ENCODE assay signal across 9 cellular contexts in genomic region chr2:15311201-15311882, GRCh38.
DNase-seq lines count a peak whose midpoint lies in the region; ATAC-seq and TF ChIP-seq lines count a peak whose summit lies in the region.
"Had no signal": no experiment of that assay in that cellular context is flagged by ENCODE, and none has a peak within 500 bp of the region (broad histone marks: within the 10 kb centered on the region; RNA-seq: fewer than 3 reads in every experiment).

No MANE protein-coding gene starts in this region.

- H3K27ac Mint-ChIP-seq in immature natural killer cell, result peak overlapping the region; percentile 90 to 94 (median 93)
- H3K27ac Mint-ChIP-seq: brain had no signal

- DNase-seq in HL-60 (ENCODE audit: low read depth in 1 of 2, low spot score in 1 of 2), result no peak
- DNase-seq in immature natural killer cell, result peak; percentile 15 to 36 (median 27)
- DNase-seq in NCI-H69 (lab: John Stamatoyannopoulos, UW), result no peak
- no peak for DNase-seq in NCI-H2227 (lab: John Stamatoyannopoulos, UW; ENCODE audit: unreplicated experiment)
- no peak for DNase-seq in testis
- DNase-seq: SHP77 had no signal

- H3K27me3 ChIP-seq in HL-60 (ENCODE audit: insufficient read depth, poor library complexity, severe bottlenecking) (no peaks in the 10 kb centered on the region), testis (no peaks in the 10 kb centered on the region)

- peak overlapping the region; percentile 51 to 82 (median 72) for H3K4me3 Mint-ChIP-seq in immature natural killer cell
- H3K4me3 Mint-ChIP-seq: brain had no signal

- WGBS in testis, 2 donors, result 48 to 55% methylated on average over 4 of the region's 4 CpGs

- H3K4me1 ChIP-seq in testis, result no peaks in the 10 kb centered on the region

- H3K9me3 ChIP-seq in testis, result no peaks in the 10 kb centered on the region

- H3K27me3 Mint-ChIP-seq in immature natural killer cell (ENCODE audit: low read depth in 3 of 3), result peaks cover 3 to 6% (median 4%) of the 10 kb centered on the region in 3 donors
- H3K27me3 Mint-ChIP-seq: brain had no signal

- H3K4me1 Mint-ChIP-seq in immature natural killer cell, result peaks cover 74 to 75% of the 10 kb centered on the region in 2 donors

- H3K36me3 ChIP-seq in testis (ENCODE audit: low read depth, missing control alignments), result no peaks in the 10 kb centered on the region

- 0 out of 2 replicates have a peak overlapping the region, but pooled peaks have one; percentile 6 for H3K27ac ChIP-seq in HL-60 (replicated peaks)
- peak overlapping the region in 1 of 2 donors; percentile 28 for H3K27ac ChIP-seq in testis

- ATAC-seq in GM18861 (IDR thresholded peaks at IDR 0.05; ENCODE audit: unreplicated experiment), result peak; percentile 50
- peak; percentile 63 for ATAC-seq in GM21717 (IDR thresholded peaks at IDR 0.05; ENCODE audit: unreplicated experiment)

- peaks cover 0 to 9% (median 2%) of the 10 kb centered on the region in 6 donors for H3K9me3 Mint-ChIP-seq in immature natural killer cell
- H3K9me3 Mint-ChIP-seq: brain had no signal

- intact Hi-C loops in testis (cut with DNase I; ENCODE audit: low total_unique reads), result no loop called here

- H3K36me3 Mint-ChIP-seq in immature natural killer cell, result peaks cover 8 to 47% (median 19%) of the 10 kb centered on the region in 3 donors

- H3K4me3 ChIP-seq in HL-60 (replicated peaks; ENCODE audit: insufficient read depth, low read length) (no peak overlapping the region), testis (no peak overlapping the region)

- no peak for TF ChIP-seq POLR2A in testis (IDR thresholded peaks at IDR 0.05)

- TF ChIP-seq CTCF in HL-60 (IDR thresholded peaks at IDR 0.05; ENCODE audit: insufficient read depth, low read length) (no peak), testis (IDR thresholded peaks at IDR 0.05) (no peak)

Comparison
In these comparisons a context has a peak if more than half of its experiments do, and no peak if none do; other contexts are left out.
1. DNase-seq: peak in immature natural killer cell (3 of 3); none in HL-60 (0 of 2), NCI-H69 (single experiment), NCI-H2227 (single experiment) and testis (single experiment).